ENCODE assay signal across 8 cellular contexts in genomic region chr7:74043523-74043951, GRCh38. TPM values are rescaled to one million over a fixed set of nuclear protein-coding genes. Genes with fewer than 3 reads are reported as not detected.
DNase-seq lines count a peak whose midpoint lies in the region; ATAC-seq and TF ChIP-seq lines count a peak whose summit lies in the region.

No MANE protein-coding gene starts in this region.

- no peak overlapping the region for H2BK15ac ChIP-seq in mesenchymal stem cell (ENCODE audit: low read depth, poor library complexity, severe bottlenecking)

- H3K36me3 ChIP-seq in HUES64 (ENCODE audit: insufficient read depth, low read length) (no peaks in the 10 kb centered on the region), mesenchymal stem cell (ENCODE audit: control insufficient read depth in 1 of 2, insufficient read depth in 2 of 2, low read depth in 1 of 2, low read length in 2 of 2) (peaks cover 0 to 31% of the 10 kb centered on the region in 2 experiments), right lobe of liver (no peaks in the 10 kb centered on the region)

- 34% methylated on average over 9 of the region's 9 CpGs for WGBS in HUES64
- 41% methylated on average over 9 of the region's 9 CpGs for WGBS in mesenchymal stem cell
- WGBS in right lobe of liver (ENCODE audit: insufficient coverage, low coverage, low lambda C conversion rate, missing lambda C conversion rate): 83% methylated on average over 2 of the region's 9 CpGs

- no peaks in the 10 kb centered on the region for H3K9me3 ChIP-seq in HUES64 (ENCODE audit: insufficient read depth, low read depth, low read length)
- H3K9me3 ChIP-seq in mesenchymal stem cell (ENCODE audit: control insufficient read depth, low read length): no peaks in the 10 kb centered on the region
- no peaks in the 10 kb centered on the region for H3K9me3 ChIP-seq in right lobe of liver

- H3K79me1 ChIP-seq in mesenchymal stem cell (replicated peaks; ENCODE audit: low read length, poor library complexity, severe bottlenecking): no peaks in the 10 kb centered on the region

- H2BK120ac ChIP-seq in mesenchymal stem cell (ENCODE audit: low read depth, low read length): no peak overlapping the region

- ATAC-seq in GM18517 (IDR thresholded peaks at IDR 0.05; ENCODE audit: unreplicated experiment): no peak
- no peak for ATAC-seq in right lobe of liver

- no peak for TF ChIP-seq POLR2A in right lobe of liver (IDR thresholded peaks at IDR 0.05)

- H2BK12ac ChIP-seq in mesenchymal stem cell (ENCODE audit: low read length in 2 of 2): no peak overlapping the region

- no peak overlapping the region for H3K4ac ChIP-seq in mesenchymal stem cell (ENCODE audit: low read depth in 1 of 2, low read length in 2 of 2)

- TF ChIP-seq CTCF in right lobe of liver (IDR thresholded peaks at IDR 0.05): no peak

- H3K4me1 ChIP-seq in HUES64 (ENCODE audit: insufficient read depth, low read length): peaks cover 17% of the 10 kb centered on the region
- H3K4me1 ChIP-seq in mesenchymal stem cell (ENCODE audit: control insufficient read depth, insufficient read depth, low read depth, low read length): peaks cover 15% of the 10 kb centered on the region
- no peaks in the 10 kb centered on the region for H3K4me1 ChIP-seq in right lobe of liver

- intact Hi-C loops in right lobe of liver (cut with DNase I): no loop called here

- no peak overlapping the region for H2AK5ac ChIP-seq in mesenchymal stem cell (ENCODE audit: low read length, severe bottlenecking)

- no peak overlapping the region for H4K8ac ChIP-seq in mesenchymal stem cell (ENCODE audit: low read length)

- no peak overlapping the region for H2BK5ac ChIP-seq in mesenchymal stem cell (ENCODE audit: low read depth, low read length, poor library complexity, severe bottlenecking)

- peak overlapping the region; percentile 20 for H3K4me2 ChIP-seq in mesenchymal stem cell (ENCODE audit: low read length, poor library complexity, severe bottlenecking)

- no peak overlapping the region for H4K91ac ChIP-seq in mesenchymal stem cell (ENCODE audit: low read length)

- H3K9ac ChIP-seq in HUES64 (ENCODE audit: low read depth, low read length) (peak overlapping the region; percentile 18; the same call in 1 of the 2 replicates), mesenchymal stem cell (ENCODE audit: low read length) (peak overlapping the region; percentile 20)

- no peak overlapping the region for H3K14ac ChIP-seq in mesenchymal stem cell (ENCODE audit: low read length in 2 of 2)

- H3K18ac ChIP-seq in mesenchymal stem cell (ENCODE audit: low read depth in 1 of 2, low read length in 2 of 2): no peak overlapping the region

- H3K27ac ChIP-seq in HUES64 (ENCODE audit: low read depth, low read length) (no peak overlapping the region), angular gyrus (ENCODE audit: low read depth, low read length) (peak overlapping the region; percentile 96), mesenchymal stem cell (ENCODE audit: low read length, poor library complexity, severe bottlenecking) (no peak overlapping the region), right lobe of liver (no peak overlapping the region)

- DNase-seq in A172 (ENCODE audit: low spot score) (peak; percentile 70), mesenchymal stem cell (peak; percentile 24), ecto neural progenitor cell (ENCODE audit: low spot score) (no peak), right lobe of liver (no peak)
- DNase-seq in stimulated activated CD4-positive, alpha-beta T cell treated with anti-CD3 and anti-CD28 coated beads, Interleukin-15, amount 100 ng/mL, for 24 hours: no peak

- H3K27me3 ChIP-seq in HUES64 (ENCODE audit: insufficient read depth, low read length): no peaks in the 10 kb centered on the region
- peaks cover 0 to 29% of the 10 kb centered on the region in 2 experiments for H3K27me3 ChIP-seq in mesenchymal stem cell (ENCODE audit: control insufficient read depth in 1 of 2, insufficient read depth in 1 of 2, low read length in 2 of 2)
- no peaks in the 10 kb centered on the region for H3K27me3 ChIP-seq in right lobe of liver

- H3K23ac ChIP-seq in mesenchymal stem cell (ENCODE audit: low read length in 2 of 2): no peak overlapping the region

- no peak overlapping the region for H3K4me3 ChIP-seq in HUES64 (ENCODE audit: low read length)
- no peak overlapping the region for H3K4me3 ChIP-seq in mesenchymal stem cell (ENCODE audit: insufficient read depth in 1 of 2, low read depth in 1 of 2, low read length in 2 of 2)
- no peak overlapping the region for H3K4me3 ChIP-seq in right lobe of liver

- no peak overlapping the region for H2AFZ ChIP-seq in mesenchymal stem cell (ENCODE audit: low read depth, low read length)

RNA-seq across cellular contexts. Expression of gene ELN, which starts 15.6 kb away (rescaled TPM):
- 0.41 and 0.50 TPM in 2 replicates for total RNA-seq in A172 (2014; rRNA removed; shearing (Covaris generic))
- 1.7 TPM for polyA plus RNA-seq in HUES64 (2013, experiment 1 of 2)
- polyA plus RNA-seq in HUES64 (2013, experiment 2 of 2): 2.5 TPM
- 0.18 TPM for polyA plus RNA-seq in mesenchymal stem cell (2013, experiment 1 of 2)
- 0.11 TPM for polyA plus RNA-seq in mesenchymal stem cell (2013, experiment 2 of 2)
- 10 to 100 TPM in 1 of 6 experiments, 1 to 10 TPM in 5; 3.0 to 11.7 (median 5.3) TPM for total RNA-seq in right lobe of liver

RNA-seq across cellular contexts. Expression of gene LIMK1, which starts 40.1 kb away (rescaled TPM):
- 104 and 113 TPM in 2 replicates for total RNA-seq in A172 (2014; rRNA removed; shearing (Covaris generic))
- 46.1 TPM for polyA plus RNA-seq in HUES64 (2013, experiment 1 of 2)
- polyA plus RNA-seq in HUES64 (2013, experiment 2 of 2): 54.0 TPM
- 54.8 TPM for polyA plus RNA-seq in mesenchymal stem cell (2013, experiment 1 of 2)
- polyA plus RNA-seq in mesenchymal stem cell (2013, experiment 2 of 2): 54.9 TPM
- total RNA-seq in right lobe of liver: 1 to 10 TPM; 3.1 to 9.9 (median 5.8) TPM

Comparison
In these comparisons a context has a peak if more than half of its experiments do, and no peak if none do; other contexts are left out.
1. DNase-seq: peak in A172 (single experiment) and mesenchymal stem cell (single experiment); none in ecto neural progenitor cell (single experiment), stimulated activated CD4-positive, alpha-beta T cell treated with anti-CD3 and anti-CD28 coated beads, Interleukin-15, amount 100 ng/mL, for 24 hours (single experiment) and right lobe of liver (0 of 3).